Comparison of ENCODE assay signal across 8 cellular contexts in the genomic region with DNA sequence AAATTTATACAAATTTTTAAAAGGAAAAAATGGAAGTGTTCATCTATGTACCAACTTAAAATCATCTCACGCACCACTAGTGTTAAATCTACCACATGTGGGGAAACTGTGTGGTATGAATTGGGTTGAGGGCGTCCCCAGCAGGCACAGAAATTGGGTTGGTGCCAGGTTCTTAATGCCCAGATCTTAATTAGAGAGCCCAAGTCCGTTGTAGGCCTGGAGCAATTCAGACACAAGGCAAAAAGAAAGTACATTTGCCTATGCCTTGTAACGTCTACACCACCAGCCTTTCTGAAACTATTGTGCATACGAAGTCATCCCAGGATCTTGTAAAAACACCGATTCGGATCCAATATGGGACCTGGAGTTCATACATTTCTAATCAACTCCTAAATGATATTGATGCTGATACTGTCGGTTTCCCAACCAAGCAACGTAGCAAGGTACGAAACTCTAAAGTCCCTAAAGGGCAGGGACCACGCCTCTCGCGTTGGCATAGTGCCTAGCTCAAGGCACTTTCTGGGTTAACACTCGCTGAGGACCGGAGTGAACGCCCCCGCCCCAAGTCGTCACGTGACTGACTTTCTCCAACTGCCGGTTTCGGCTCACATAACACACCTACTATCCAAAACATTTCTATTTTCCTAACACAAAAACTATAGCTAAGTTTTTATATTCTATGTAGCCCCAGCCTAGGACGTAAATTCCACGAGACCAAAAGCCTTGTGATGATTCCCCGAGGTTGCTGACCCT. TPM values are rescaled to one million over a fixed set of nuclear protein-coding genes. Genes with fewer than 3 reads are reported as not detected.
DNase-seq lines count a peak whose midpoint lies in the region; ATAC-seq and TF ChIP-seq lines count a peak whose summit lies in the region.

No MANE protein-coding gene starts in this region.

- peaks cover 64% of the 10 kb centered on the region for H3K79me2 ChIP-seq in Loucy (ENCODE audit: insufficient read depth, low read length)

- DNase-seq in DMS79 treated with DMSO at 0.1 percent for 48 hours (lab: John Stamatoyannopoulos, UW) (peak; percentile 54), SKM-1 treated with dmso at 0.1 percent for 144 hours (lab: John Stamatoyannopoulos, UW; ENCODE audit: unreplicated experiment) (peak; percentile 46), cardiac septum (ENCODE audit: low spot score) (peak; percentile 82), posterior vena cava (ENCODE audit: low spot score) (peak; percentile 90), ureter (ENCODE audit: low spot score) (peak; percentile 73)
- DNase-seq in activated naive CD8-positive, alpha-beta T cell treated with anti-CD3 and anti-CD28 coated beads, Interleukin-2, amount 50 U/mL, for 16 hours (ENCODE audit: low read depth, low spot score): peak; percentile 42

- H2AFZ ChIP-seq in Loucy (ENCODE audit: low read length): peak overlapping the region; percentile 97

- H3K36me3 ChIP-seq in Loucy (ENCODE audit: insufficient read depth, low read length): peaks cover 3% of the 10 kb centered on the region; the same call in 1 of the 2 replicates

- TF ChIP-seq CTCF in Loucy (conservative IDR thresholded peaks at IDR 0.05; ENCODE audit: low read length): no peak

- H3K27me3 ChIP-seq in Loucy (ENCODE audit: insufficient read depth, low read length, poor library complexity, severe bottlenecking): peaks cover 4% of the 10 kb centered on the region

- peaks cover 44% of the 10 kb centered on the region for H4K20me1 ChIP-seq in Loucy (ENCODE audit: insufficient read depth, low read length, poor library complexity, severe bottlenecking)

- no peaks in the 10 kb centered on the region for H3F3A ChIP-seq in Loucy (ENCODE audit: low read depth)

- H3K9ac ChIP-seq in Loucy (ENCODE audit: low read depth, low read length, poor library complexity, severe bottlenecking): peak overlapping the region; percentile 93

- ATAC-seq in GM21825 (IDR thresholded peaks at IDR 0.05; ENCODE audit: unreplicated experiment): peak; percentile 37

- no peaks in the 10 kb centered on the region for H3K9me2 ChIP-seq in Loucy (replicated peaks; ENCODE audit: low read depth, low read length)

- peak overlapping the region; percentile 98 for H3K4me2 ChIP-seq in Loucy (ENCODE audit: low read depth, low read length, poor library complexity, severe bottlenecking)

- peaks cover 32% of the 10 kb centered on the region for H3K4me1 ChIP-seq in Loucy (ENCODE audit: insufficient read depth, low read length, poor library complexity, severe bottlenecking)

- H3K9me3 ChIP-seq in Loucy (ENCODE audit: insufficient read depth, low read depth, low read length): no peaks in the 10 kb centered on the region

- peak overlapping the region; percentile 88 for H3K4me3 ChIP-seq in Loucy (ENCODE audit: low read length, poor library complexity, severe bottlenecking)

- intact Hi-C loops in cardiac septum (cut with DNase I) (no loop called here), posterior vena cava (cut with DNase I) (no loop called here)

RNA-seq across cellular contexts. Expression of a gene that starts 0.9 kb away (rescaled TPM):
- total RNA-seq in cardiac septum (713 TPM), posterior vena cava (100 to 1,000 TPM; 147 to 168 TPM), ureter (283 TPM)

RNA-seq across cellular contexts. Expression of a gene that starts 48.7 kb away (rescaled TPM):
- total RNA-seq in cardiac septum (not detected), posterior vena cava (not detected), ureter (not detected)

RNA-seq across cellular contexts. Expression of a gene that starts 55.7 kb away (rescaled TPM):
- total RNA-seq in cardiac septum (11.9 TPM), posterior vena cava (10 to 100 TPM; 13.3 to 16.1 TPM), ureter (19.7 TPM)

Comparison
In these comparisons a context has a peak if more than half of its experiments do, and no peak if none do; other contexts are left out.
1. Peak in every context shown above with its lines: DNase-seq, ATAC-seq and H3K4me3 ChIP-seq.